Comparison of ENCODE assay signal across 25 cellular contexts in genomic region chr13:75369986-75370385, GRCh38.
"Had no signal": no experiment of that assay in that cellular context is flagged by ENCODE, and none has a peak within 500 bp of the region (broad histone marks: within the 10 kb centered on the region; RNA-seq: fewer than 3 reads in every experiment).

No MANE protein-coding gene starts in this region.

- H3K9me3 ChIP-seq: SJCRH30, SK-N-SH had no signal

- H3K36me3 ChIP-seq: SJCRH30 had no signal

- H3K27ac ChIP-seq: SJCRH30, VCaP had no signal

- DNase-seq: activated CD4-positive, alpha-beta memory T cell treated with anti-CD3 and anti-CD28 coated beads, Interleukin-2, amount 10 ng/mL, durations not matched to agents 7 days and 5 days; activated CD4-positive, alpha-beta T cell treated with anti-CD3 and anti-CD28 coated beads, Interleukin-2, amount 10 ng/mL, durations not matched to agents 7 days and 5 days; activated CD4-positive, CD25-positive, alpha-beta regulatory T cell; activated gamma-delta T cell; activated naive CD4-positive, alpha-beta T cell treated with anti-CD3 and anti-CD28 coated beads for 36 hours; activated T-cell treated with anti-CD3 and anti-CD28 coated beads for 4 hours; activated T-cell treated with anti-CD3 and anti-CD28 coated beads, Interleukin-2, amount 50 U/mL, for 48 hours; anterior cingulate cortex; caudate nucleus; Karpas-422; NCI-H1092 treated with DMSO at 0.1 percent for 48 hours; NCI-H1417 treated with DMSO at 0.1 percent for 48 hours; NCI-H1694; NCI-H2029; NCI-H2107; NCI-H2171 treated with DMSO at 0.1 percent for 48 hours; NCI-H226; NCI-H526 treated with DMSO at 0.1 percent for 48 hours; NCI-H82; SJCRH30; SK-N-SH; T-helper 1 cell had no signal

- H3K4me3 ChIP-seq: K562, SJCRH30 had no signal

- H3K27me3 ChIP-seq: SJCRH30 had no signal

- ATAC-seq: activated T-helper 17 cell treated with anti-CD3 and anti-CD28 coated beads, Interleukin-2, amount 50 U/mL, for 72 hours; K562 had no signal
